8 cellular contexts compared by ENCODE assay signal in the genomic region with DNA sequence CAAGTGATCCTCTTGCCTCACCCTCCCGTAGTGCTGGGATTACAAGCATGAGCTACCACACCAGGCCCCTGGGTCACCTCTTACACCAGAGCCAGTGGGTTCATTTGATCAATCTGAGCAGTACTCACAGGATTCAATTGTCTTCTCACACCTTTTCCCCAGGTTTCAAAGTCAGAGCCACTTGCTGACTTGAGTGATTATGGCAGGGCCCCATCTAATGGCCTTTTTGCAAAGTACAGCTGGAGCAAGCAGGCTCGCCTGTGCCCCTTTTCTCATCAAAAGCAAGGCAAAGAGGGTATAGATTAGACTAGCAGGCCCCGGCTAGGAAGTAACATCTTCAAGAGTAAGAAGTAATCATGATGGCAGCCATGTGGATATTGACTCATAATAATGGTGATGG.
DNase-seq lines count a peak whose midpoint lies in the region; ATAC-seq and TF ChIP-seq lines count a peak whose summit lies in the region.

No MANE protein-coding gene starts in this region.

- no peaks in the 10 kb centered on the region for H3K36me3 ChIP-seq in SU-DHL-6 (ENCODE audit: low read length)
- no peaks in the 10 kb centered on the region for H3K36me3 ChIP-seq in body of pancreas (replicated peaks in 1 of 2; ENCODE audit: insufficient read depth in 1 of 2, low read depth in 2 of 2)
- no peaks in the 10 kb centered on the region for H3K36me3 ChIP-seq in aorta (ENCODE audit: control insufficient read depth in 1 of 2, insufficient read depth in 2 of 2, low read length in 1 of 2)

- H3K9me3 Mint-ChIP-seq in activated CD4-positive, alpha-beta T cell treated with anti-CD3 and anti-CD28 coated beads for 36 hours (ENCODE audit: low read depth), result no peaks in the 10 kb centered on the region

- no peaks in the 10 kb centered on the region for H3K9me3 ChIP-seq in SU-DHL-6 (ENCODE audit: insufficient read depth, low read length)
- no peaks in the 10 kb centered on the region for H3K9me3 ChIP-seq in body of pancreas
- H3K9me3 ChIP-seq in aorta (ENCODE audit: control insufficient read depth, low read length), result no peaks in the 10 kb centered on the region

- DNase-seq in activated CD4-positive, alpha-beta T cell treated with anti-CD3 and anti-CD28 coated beads for 36 hours, result peak; percentile 69
- no peak for DNase-seq in activated CD4-positive, alpha-beta T cell treated with anti-CD3 and anti-CD28 coated beads for 1 hour
- DNase-seq in Jurkat, Clone E6-1 (ENCODE audit: low read depth, low spot score), result peak; percentile 42
- DNase-seq in body of pancreas (peak; percentile 24 to 56 (median 44)), left lobe of liver (ENCODE audit: low spot score) (no peak), aorta (no peak)

- no peak overlapping the region for H3K4me3 Mint-ChIP-seq in activated CD4-positive, alpha-beta T cell treated with anti-CD3 and anti-CD28 coated beads for 36 hours

- POLR2A ChIA-PET in activated CD4-positive, alpha-beta T cell treated with anti-CD3 and anti-CD28 coated beads for 36 hours (lab: Charles Lee), result no interaction called here

- H3K9me2 ChIP-seq in SU-DHL-6 (replicated peaks; ENCODE audit: insufficient read depth, low read length), result no peaks in the 10 kb centered on the region

- H3K79me2 ChIP-seq in SU-DHL-6 (ENCODE audit: insufficient read depth, low read length), result no peaks in the 10 kb centered on the region

- H3K27me3 ChIP-seq in SU-DHL-6 (ENCODE audit: low read length) (no peaks in the 10 kb centered on the region), body of pancreas (no peaks in the 10 kb centered on the region), aorta (ENCODE audit: control insufficient read depth in 1 of 2, insufficient read depth in 2 of 2, low read length in 1 of 2) (no peaks in the 10 kb centered on the region)

- no peak overlapping the region for H3K4me2 ChIP-seq in SU-DHL-6 (ENCODE audit: low read depth, low read length, poor library complexity, severe bottlenecking)

- no peak overlapping the region for H3K27ac Mint-ChIP-seq in activated CD4-positive, alpha-beta T cell treated with anti-CD3 and anti-CD28 coated beads for 36 hours

- peak; percentile 18 for TF ChIP-seq CTCF in SU-DHL-6 (IDR thresholded peaks at IDR 0.05; ENCODE audit: insufficient read depth, low read length, poor library complexity, severe bottlenecking)
- TF ChIP-seq CTCF in body of pancreas (IDR thresholded peaks at IDR 0.05), result peak in 6 of 7 experiments; percentile 19 to 54 (median 48)

- H3K9ac ChIP-seq in SU-DHL-6 (ENCODE audit: low read length), result no peak overlapping the region

- CTCF ChIA-PET in activated CD4-positive, alpha-beta T cell treated with anti-CD3 and anti-CD28 coated beads for 36 hours (lab: Charles Lee), result interaction anchor here (0.7 to 9.1 kb wide), 10 partner anchors 10 to 246 kb away, joined by 3 to 85 read pairs (median 5); partner anchors contain the start of genes PITPNC1 and PSMD12

- ATAC-seq in activated CD4-positive, alpha-beta T cell treated with anti-CD3 and anti-CD28 coated beads for 36 hours, result peak; percentile 93
- peak; percentile 19 for ATAC-seq in body of pancreas
- ATAC-seq in left lobe of liver, result peak; percentile 23
- no peak for ATAC-seq in GM21737 (IDR thresholded peaks at IDR 0.05; ENCODE audit: unreplicated experiment)
- no peak for ATAC-seq in aorta (ENCODE audit: low FRiP score)

- peaks cover 2% of the 10 kb centered on the region for H3K36me3 Mint-ChIP-seq in activated CD4-positive, alpha-beta T cell treated with anti-CD3 and anti-CD28 coated beads for 36 hours (ENCODE audit: low read depth)

- H2AFZ ChIP-seq in SU-DHL-6 (ENCODE audit: low read depth, low read length, severe bottlenecking), result no peak overlapping the region

- H3K4me1 ChIP-seq in body of pancreas (peaks cover 39% of the 10 kb centered on the region), aorta (ENCODE audit: control insufficient read depth in 1 of 2, insufficient read depth in 2 of 2, low read length in 2 of 2) (no peaks in the 10 kb centered on the region)

- WGBS in body of pancreas, 2 donors, result 66 to 68% methylated on average over 3 of the region's 3 CpGs
- WGBS in aorta, 2 donors, result 95 to 98% methylated on average over 3 of the region's 3 CpGs

- no peaks in the 10 kb centered on the region for H4K20me1 ChIP-seq in SU-DHL-6 (ENCODE audit: low read depth, low read length)

- H3K4me1 Mint-ChIP-seq in activated CD4-positive, alpha-beta T cell treated with anti-CD3 and anti-CD28 coated beads for 36 hours, result peaks cover 20% of the 10 kb centered on the region

- H3F3A ChIP-seq in SU-DHL-6 (ENCODE audit: insufficient read depth), result no peaks in the 10 kb centered on the region

- no peaks in the 10 kb centered on the region for H3K27me3 Mint-ChIP-seq in activated CD4-positive, alpha-beta T cell treated with anti-CD3 and anti-CD28 coated beads for 36 hours

- no peak overlapping the region for H3K4me3 ChIP-seq in Jurkat, Clone E6-1 (ENCODE audit: low read length)
- H3K4me3 ChIP-seq in SU-DHL-6 (ENCODE audit: insufficient read depth, low read length, poor library complexity, severe bottlenecking), result no peak overlapping the region
- no peak overlapping the region for H3K4me3 ChIP-seq in body of pancreas
- H3K4me3 ChIP-seq in aorta (ENCODE audit: low read length in 2 of 2), result no peak overlapping the region

- no peak for TF ChIP-seq POLR2A in body of pancreas (IDR thresholded peaks at IDR 0.05)

- intact Hi-C loops in activated CD4-positive, alpha-beta T cell treated with anti-CD3 and anti-CD28 coated beads for 36 hours (cut with DNase I, micrococcal nuclease), result loop anchor here (1.0 to 5.0 kb wide), 3 partner anchors 126 to 229 kb away; no protein-coding TSS in a partner anchor
- intact Hi-C loops in body of pancreas (cut with DNase I), result no loop called here
- intact Hi-C loops in aorta (cut with DNase I), result no loop called here

- H3K27ac ChIP-seq in SU-DHL-6 (ENCODE audit: low read depth, low read length) (no peak overlapping the region), body of pancreas (peak overlapping the region in 1 of 4 donors; percentile 10), aorta (ENCODE audit: low read depth in 1 of 2, low read length in 2 of 2) (no peak overlapping the region)

Comparison
In these comparisons a context has a peak if more than half of its experiments do, and no peak if none do; other contexts are left out.
1. DNase-seq: peak in activated CD4-positive, alpha-beta T cell treated with anti-CD3 and anti-CD28 coated beads for 36 hours (single experiment), Jurkat, Clone E6-1 (single experiment) and body of pancreas (4 of 4); none in activated CD4-positive, alpha-beta T cell treated with anti-CD3 and anti-CD28 coated beads for 1 hour (single experiment), left lobe of liver (single experiment) and aorta (0 of 2).
2. ATAC-seq: peak in activated CD4-positive, alpha-beta T cell treated with anti-CD3 and anti-CD28 coated beads for 36 hours (single experiment), body of pancreas (single experiment) and left lobe of liver (single experiment); none in GM21737 (single experiment) and aorta (single experiment).
3. intact Hi-C loops: an anchor here in activated CD4-positive, alpha-beta T cell treated with anti-CD3 and anti-CD28 coated beads for 36 hours (1.0 to 5.0 kb wide); none called in body of pancreas and aorta.